Comparison of ENCODE assay signal across 9 cellular contexts in the genomic region with DNA sequence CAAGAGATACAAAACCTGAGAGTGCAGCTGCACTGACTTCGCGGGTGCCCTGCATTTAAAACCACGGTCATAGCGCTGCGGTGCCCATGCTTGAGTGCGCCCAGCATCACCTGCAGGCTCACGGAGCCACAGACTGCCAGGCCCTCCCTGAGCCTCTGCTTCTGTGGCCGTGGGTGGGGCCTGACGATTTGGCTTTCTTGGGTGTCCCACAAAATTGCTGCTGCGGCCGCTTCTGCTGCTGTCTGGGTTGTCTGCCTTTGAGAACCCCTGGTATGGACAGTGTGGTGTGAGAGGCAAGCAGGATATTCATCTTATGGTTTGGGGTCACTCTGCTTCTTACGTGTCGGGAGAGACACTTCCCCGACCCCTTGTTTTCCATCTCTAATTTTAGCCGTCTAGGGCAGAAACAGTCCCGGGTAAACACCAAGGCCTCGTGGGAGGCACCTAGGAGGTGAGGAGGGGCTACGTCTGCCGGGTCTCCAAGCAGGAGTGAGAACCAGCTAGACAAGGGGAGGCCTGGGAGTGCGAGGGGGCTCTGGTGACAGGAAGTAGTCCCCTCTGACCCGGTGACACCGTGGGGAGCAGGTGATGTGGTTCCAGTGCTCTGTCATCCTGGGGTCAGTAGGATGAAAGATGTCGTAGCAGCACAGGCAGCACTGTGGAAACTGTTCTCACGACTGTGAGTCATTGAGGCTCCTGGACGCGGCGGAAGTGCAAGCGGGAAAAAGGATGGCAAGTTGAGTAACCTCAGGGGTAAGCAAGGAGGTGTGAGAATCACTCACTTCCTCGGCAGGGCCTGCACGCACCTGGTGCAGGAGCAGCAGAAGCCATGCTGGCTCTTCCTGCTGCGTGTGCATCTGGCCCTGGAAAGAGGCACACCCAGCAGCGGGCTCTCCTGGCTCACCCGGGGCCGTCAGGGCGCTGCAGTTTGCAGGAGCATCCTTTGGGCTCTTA.
A peak's percentile ranks its signal among the peaks of the same experiment; 100 is the strongest.
DNase-seq lines count a peak whose midpoint lies in the region; ATAC-seq and TF ChIP-seq lines count a peak whose summit lies in the region.
"Had no signal": no experiment of that assay in that cellular context is flagged by ENCODE, and none has a peak within 500 bp of the region (broad histone marks: within the 10 kb centered on the region; RNA-seq: fewer than 3 reads in every experiment).

No MANE protein-coding gene starts in this region.

- TF ChIP-seq RAD21 in SK-N-SH (IDR thresholded peaks at IDR 0.05; ENCODE audit: low read length), result no peak

- CTCF ChIA-PET in SK-N-SH (lab: Yijun Ruan, JAX), result interaction anchor here (1.4 kb wide), 1 partner anchor 71 kb away, joined by 4 read pairs; no protein-coding TSS in a partner anchor

- H3K4me1 Mint-ChIP-seq in nephron, result peaks cover 74% of the 10 kb centered on the region

- no peak overlapping the region for H2AFZ ChIP-seq in SK-N-SH (ENCODE audit: low read depth)
- H2AFZ ChIP-seq: parathyroid adenoma had no signal

- H3K4me2 ChIP-seq in SK-N-SH, result no peak overlapping the region

- H3K27ac Mint-ChIP-seq in activated naive CD4-positive, alpha-beta T cell treated with anti-CD3 and anti-CD28 coated beads, Interleukin-2, amount 50 U/mL, for 72 hours, result peak overlapping the region; percentile 91 to 93
- peak overlapping the region in 2 of 3 experiments; percentile 14 to 22 for H3K27ac Mint-ChIP-seq in nephron

- no peaks in the 10 kb centered on the region for H3K27me3 ChIP-seq in WERI-Rb-1 (ENCODE audit: insufficient read depth, low read depth, severe bottlenecking)
- H3K27me3 ChIP-seq in SK-N-SH (ENCODE audit: insufficient read depth), result no peaks in the 10 kb centered on the region

- no peak for TF ChIP-seq EP300 in SK-N-SH (IDR thresholded peaks at IDR 0.05; ENCODE audit: borderline replicate concordance in 1 of 2, low read depth in 1 of 2, low read length in 1 of 2)

- peaks cover 58% of the 10 kb centered on the region for H3K79me2 ChIP-seq in SK-N-SH (ENCODE audit: insufficient read depth)

- no peaks in the 10 kb centered on the region for H3K36me3 ChIP-seq in WERI-Rb-1
- no peaks in the 10 kb centered on the region for H3K36me3 ChIP-seq in SK-N-SH (replicated peaks in 1 of 2; ENCODE audit: control insufficient read depth in 1 of 2, insufficient read depth in 2 of 2, low read length in 1 of 2)

- no peaks in the 10 kb centered on the region for H3K27me3 Mint-ChIP-seq in nephron (ENCODE audit: low read depth)

- H3K4me3 ChIP-seq in AG10803 (ENCODE audit: low read length) (no peak overlapping the region), WERI-Rb-1 (ENCODE audit: low read depth, low read length) (no peak overlapping the region), SK-N-SH (ENCODE audit: low read depth in 2 of 2, low read length in 1 of 2) (no peak overlapping the region)

- ATAC-seq in activated naive CD4-positive, alpha-beta T cell treated with anti-CD3 and anti-CD28 coated beads, Interleukin-2, amount 50 U/mL, for 72 hours, result peak; percentile 97
- ATAC-seq in Right ventricle myocardium inferior (no peak), HG03135 (IDR thresholded peaks at IDR 0.05; ENCODE audit: unreplicated experiment) (no peak)

- H3K4me1 ChIP-seq in SK-N-SH (ENCODE audit: control insufficient read depth in 1 of 2, insufficient read depth in 2 of 2, low read depth in 1 of 2, low read length in 1 of 2), result peaks cover 17 to 23% of the 10 kb centered on the region in 2 experiments; a peak in 3 of 4 replicates
- H3K4me1 ChIP-seq: parathyroid adenoma had no signal

- H3F3A ChIP-seq in SK-N-SH (replicated peaks; ENCODE audit: insufficient read depth), result no peaks in the 10 kb centered on the region

- 88% methylated on average over 33 of the region's 35 CpGs for WGBS in SK-N-SH (ENCODE audit: low lambda C conversion rate)

- TF ChIP-seq CTCF in AG10803 (conservative IDR thresholded peaks at IDR 0.05; ENCODE audit: low read length) (no peak), nephron (IDR thresholded peaks at IDR 0.05; ENCODE audit: unreplicated experiment in 3 of 3) (no peak), WERI-Rb-1 (IDR thresholded peaks at IDR 0.05; ENCODE audit: low read depth, low read length) (no peak), SK-N-SH (IDR thresholded peaks at IDR 0.05) (no peak)

- H4K20me1 ChIP-seq in SK-N-SH (ENCODE audit: insufficient read depth), result no peaks in the 10 kb centered on the region

- no peak overlapping the region for H3K27ac ChIP-seq in WERI-Rb-1
- no peak overlapping the region for H3K27ac ChIP-seq in SK-N-SH (ENCODE audit: low read depth in 2 of 2, low read length in 1 of 2)
- H3K27ac ChIP-seq: parathyroid adenoma had no signal

- POLR2A ChIA-PET in SK-N-SH (lab: Yijun Ruan, JAX), result no interaction called here

- no peak overlapping the region for H3K4me3 Mint-ChIP-seq in nephron

- H3K9me3 ChIP-seq in WERI-Rb-1 (ENCODE audit: severe bottlenecking) (no peaks in the 10 kb centered on the region), SK-N-SH (no peaks in the 10 kb centered on the region)

- no peaks in the 10 kb centered on the region for H3K9me3 Mint-ChIP-seq in activated naive CD4-positive, alpha-beta T cell treated with anti-CD3 and anti-CD28 coated beads, Interleukin-2, amount 50 U/mL, for 72 hours
- peaks cover 8% of the 10 kb centered on the region for H3K9me3 Mint-ChIP-seq in nephron

- DNase-seq in AG10803 (ENCODE audit: low read depth) (peak; percentile 58), SHP77 treated with DMSO at 0.1 percent for 48 hours (lab: John Stamatoyannopoulos, UW) (peak; percentile 64), WERI-Rb-1 (no peak), Right ventricle myocardium inferior (ENCODE audit: missing footprints) (no peak), SK-N-SH (no peak)
- DNase-seq in activated naive CD4-positive, alpha-beta T cell treated with anti-CD3 and anti-CD28 coated beads, Interleukin-2, amount 50 U/mL, for 72 hours (ENCODE audit: low spot score in 2 of 2), result peak; percentile 47 to 83

- H3K9ac ChIP-seq in SK-N-SH, result no peak overlapping the region
- H3K9ac ChIP-seq: parathyroid adenoma had no signal

- H3K36me3 Mint-ChIP-seq in activated naive CD4-positive, alpha-beta T cell treated with anti-CD3 and anti-CD28 coated beads, Interleukin-2, amount 50 U/mL, for 72 hours, result peaks cover 13 to 16% of the 10 kb centered on the region in 2 donors
- peaks cover 17% of the 10 kb centered on the region for H3K36me3 Mint-ChIP-seq in nephron (ENCODE audit: low read depth)

- H3K9me2 ChIP-seq in SK-N-SH, result no peaks in the 10 kb centered on the region

- intact Hi-C loops in Right ventricle myocardium inferior (cut with DNase I), result no loop called here

TF ChIP-seq in SK-N-SH, 30 proteins besides CTCF, POLR2A, EP300 and RAD21:
- TF ChIP-seq, protein P1, sequence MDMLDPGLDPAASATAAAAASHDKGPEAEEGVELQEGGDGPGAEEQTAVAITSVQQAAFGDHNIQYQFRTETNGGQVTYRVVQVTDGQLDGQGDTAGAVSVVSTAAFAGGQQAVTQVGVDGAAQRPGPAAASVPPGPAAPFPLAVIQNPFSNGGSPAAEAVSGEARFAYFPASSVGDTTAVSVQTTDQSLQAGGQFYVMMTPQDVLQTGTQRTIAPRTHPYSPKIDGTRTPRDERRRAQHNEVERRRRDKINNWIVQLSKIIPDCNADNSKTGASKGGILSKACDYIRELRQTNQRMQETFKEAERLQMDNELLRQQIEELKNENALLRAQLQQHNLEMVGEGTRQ (IDR thresholded peaks at IDR 0.05; ENCODE audit: borderline replicate concordance, low read depth, low read length), result no peak
- TF ChIP-seq RFX5 (IDR thresholded peaks at IDR 0.05; ENCODE audit: low read length), result no peak
- TF ChIP-seq SMC3 (IDR thresholded peaks at IDR 0.05; ENCODE audit: low read depth, low read length), result no peak

Comparison
In these comparisons a context has a peak if more than half of its experiments do, and no peak if none do; other contexts are left out.
1. DNase-seq: peak in AG10803 (single experiment), SHP77 treated with DMSO at 0.1 percent for 48 hours (single experiment) and activated naive CD4-positive, alpha-beta T cell treated with anti-CD3 and anti-CD28 coated beads, Interleukin-2, amount 50 U/mL, for 72 hours (2 of 2); none in WERI-Rb-1 (single experiment), Right ventricle myocardium inferior (single experiment) and SK-N-SH (single experiment).
2. ATAC-seq: peak in activated naive CD4-positive, alpha-beta T cell treated with anti-CD3 and anti-CD28 coated beads, Interleukin-2, amount 50 U/mL, for 72 hours (2 of 2); none in Right ventricle myocardium inferior (single experiment) and HG03135 (single experiment).